ENCODE assay signal across 3 cellular contexts in the genomic region with DNA sequence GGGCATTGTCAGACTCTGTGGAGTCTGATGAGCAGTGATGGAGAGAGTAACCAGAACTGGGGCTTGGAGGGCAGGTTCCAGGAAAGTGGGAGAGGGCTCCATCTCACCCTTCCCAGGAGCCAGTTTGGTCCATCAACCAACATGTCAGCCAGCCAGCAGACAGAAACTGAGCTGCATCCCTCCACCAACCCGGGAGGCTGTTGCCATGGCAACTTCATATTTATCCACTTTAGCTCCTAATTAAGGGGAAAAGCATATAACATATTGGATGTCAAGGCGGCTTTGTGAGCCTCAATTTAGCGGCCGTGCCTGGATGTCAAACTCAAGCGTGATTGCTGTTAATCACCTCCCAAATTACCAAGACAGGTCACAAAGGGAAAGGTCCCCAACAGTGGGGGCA.
TF ChIP-seq lines count a peak whose summit lies in the region.

No MANE protein-coding gene starts in this region.

TF ChIP-seq in SK-N-SH, 30 proteins besides CTCF, POLR2A, EP300 and RAD21:
- TF ChIP-seq, protein P1, sequence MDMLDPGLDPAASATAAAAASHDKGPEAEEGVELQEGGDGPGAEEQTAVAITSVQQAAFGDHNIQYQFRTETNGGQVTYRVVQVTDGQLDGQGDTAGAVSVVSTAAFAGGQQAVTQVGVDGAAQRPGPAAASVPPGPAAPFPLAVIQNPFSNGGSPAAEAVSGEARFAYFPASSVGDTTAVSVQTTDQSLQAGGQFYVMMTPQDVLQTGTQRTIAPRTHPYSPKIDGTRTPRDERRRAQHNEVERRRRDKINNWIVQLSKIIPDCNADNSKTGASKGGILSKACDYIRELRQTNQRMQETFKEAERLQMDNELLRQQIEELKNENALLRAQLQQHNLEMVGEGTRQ (IDR thresholded peaks at IDR 0.05; ENCODE audit: borderline replicate concordance, low read depth, low read length), result no peak
- TF ChIP-seq EZH2phosphoT487 (IDR thresholded peaks at IDR 0.05; ENCODE audit: borderline replicate concordance, low read depth) (no peak), TAF1 (IDR thresholded peaks at IDR 0.05; ENCODE audit: borderline replicate concordance, low read depth, low read length) (no peak), CHD2 (IDR thresholded peaks at IDR 0.05; ENCODE audit: low read length, partially characterized antibody) (no peak), SIN3A (IDR thresholded peaks at IDR 0.05; ENCODE audit: borderline replicate concordance, low read depth, low read length) (no peak), JUND (IDR thresholded peaks at IDR 0.05) (no peak), MXI1 (IDR thresholded peaks at IDR 0.05; ENCODE audit: low read depth, low read length) (no peak), SMC3 (IDR thresholded peaks at IDR 0.05; ENCODE audit: low read depth, low read length) (no peak), MEF2A (IDR thresholded peaks at IDR 0.05; ENCODE audit: borderline replicate concordance, low read depth) (no peak), GABPA (IDR thresholded peaks at IDR 0.05; ENCODE audit: low read depth) (no peak), POLR2AphosphoS5 (IDR thresholded peaks at IDR 0.05; ENCODE audit: low read depth, low read length) (no peak), ELF1 (IDR thresholded peaks at IDR 0.05) (no peak), FOXM1 (IDR thresholded peaks at IDR 0.05; ENCODE audit: low read depth) (no peak), TEAD4 (IDR thresholded peaks at IDR 0.05; ENCODE audit: borderline replicate concordance, insufficient read depth) (no peak), GATA2 (CRISPR knock-in tag; IDR thresholded peaks at IDR 0.05) (no peak), TCF12 (IDR thresholded peaks at IDR 0.05) (no peak)
- TF ChIP-seq, protein P2, sequence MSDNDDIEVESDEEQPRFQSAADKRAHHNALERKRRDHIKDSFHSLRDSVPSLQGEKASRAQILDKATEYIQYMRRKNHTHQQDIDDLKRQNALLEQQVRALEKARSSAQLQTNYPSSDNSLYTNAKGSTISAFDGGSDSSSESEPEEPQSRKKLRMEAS (IDR thresholded peaks at IDR 0.05; ENCODE audit: low read depth), result no peak
- TF ChIP-seq, protein P3, sequence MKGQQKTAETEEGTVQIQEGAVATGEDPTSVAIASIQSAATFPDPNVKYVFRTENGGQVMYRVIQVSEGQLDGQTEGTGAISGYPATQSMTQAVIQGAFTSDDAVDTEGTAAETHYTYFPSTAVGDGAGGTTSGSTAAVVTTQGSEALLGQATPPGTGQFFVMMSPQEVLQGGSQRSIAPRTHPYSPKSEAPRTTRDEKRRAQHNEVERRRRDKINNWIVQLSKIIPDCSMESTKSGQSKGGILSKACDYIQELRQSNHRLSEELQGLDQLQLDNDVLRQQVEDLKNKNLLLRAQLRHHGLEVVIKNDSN (IDR thresholded peaks at IDR 0.05; ENCODE audit: borderline replicate concordance, low read depth), result no peak
- TF ChIP-seq, protein P4, sequence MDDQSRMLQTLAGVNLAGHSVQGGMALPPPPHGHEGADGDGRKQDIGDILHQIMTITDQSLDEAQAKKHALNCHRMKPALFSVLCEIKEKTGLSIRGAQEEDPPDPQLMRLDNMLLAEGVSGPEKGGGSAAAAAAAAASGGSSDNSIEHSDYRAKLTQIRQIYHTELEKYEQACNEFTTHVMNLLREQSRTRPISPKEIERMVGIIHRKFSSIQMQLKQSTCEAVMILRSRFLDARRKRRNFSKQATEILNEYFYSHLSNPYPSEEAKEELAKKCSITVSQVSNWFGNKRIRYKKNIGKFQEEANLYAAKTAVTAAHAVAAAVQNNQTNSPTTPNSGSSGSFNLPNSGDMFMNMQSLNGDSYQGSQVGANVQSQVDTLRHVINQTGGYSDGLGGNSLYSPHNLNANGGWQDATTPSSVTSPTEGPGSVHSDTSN (IDR thresholded peaks at IDR 0.05), result no peak

TF ChIP-seq in SK-N-SH treated with all-trans-retinoic acid at 6 μM for 48 hours, 23 proteins besides CTCF, POLR2A, EP300 and RAD21:
- TF ChIP-seq OSR1 (CRISPR knock-in tag; IDR thresholded peaks at IDR 0.05) (no peak), SNAI2 (CRISPR knock-in tag; IDR thresholded peaks at IDR 0.05) (no peak), ARNTL (CRISPR knock-in tag; IDR thresholded peaks at IDR 0.05; ENCODE audit: borderline replicate concordance, low read depth) (no peak), CSDC2 (CRISPR knock-in tag; IDR thresholded peaks at IDR 0.05) (no peak), ZC3H10 (CRISPR knock-in tag; IDR thresholded peaks at IDR 0.05) (no peak), ZNF565 (CRISPR knock-in tag; conservative IDR thresholded peaks at IDR 0.05; ENCODE audit: low read depth) (no peak), ISL1 (CRISPR knock-in tag; IDR thresholded peaks at IDR 0.05) (no peak), ZFP30 (CRISPR knock-in tag; IDR thresholded peaks at IDR 0.05) (no peak)
- TF ChIP-seq, protein P5, sequence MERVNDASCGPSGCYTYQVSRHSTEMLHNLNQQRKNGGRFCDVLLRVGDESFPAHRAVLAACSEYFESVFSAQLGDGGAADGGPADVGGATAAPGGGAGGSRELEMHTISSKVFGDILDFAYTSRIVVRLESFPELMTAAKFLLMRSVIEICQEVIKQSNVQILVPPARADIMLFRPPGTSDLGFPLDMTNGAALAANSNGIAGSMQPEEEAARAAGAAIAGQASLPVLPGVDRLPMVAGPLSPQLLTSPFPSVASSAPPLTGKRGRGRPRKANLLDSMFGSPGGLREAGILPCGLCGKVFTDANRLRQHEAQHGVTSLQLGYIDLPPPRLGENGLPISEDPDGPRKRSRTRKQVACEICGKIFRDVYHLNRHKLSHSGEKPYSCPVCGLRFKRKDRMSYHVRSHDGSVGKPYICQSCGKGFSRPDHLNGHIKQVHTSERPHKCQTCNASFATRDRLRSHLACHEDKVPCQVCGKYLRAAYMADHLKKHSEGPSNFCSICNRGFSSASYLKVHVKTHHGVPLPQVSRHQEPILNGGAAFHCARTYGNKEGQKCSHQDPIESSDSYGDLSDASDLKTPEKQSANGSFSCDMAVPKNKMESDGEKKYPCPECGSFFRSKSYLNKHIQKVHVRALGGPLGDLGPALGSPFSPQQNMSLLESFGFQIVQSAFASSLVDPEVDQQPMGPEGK (CRISPR knock-in tag; IDR thresholded peaks at IDR 0.05; ENCODE audit: borderline replicate concordance), result no peak

TF ChIP-seq in K562, 482 proteins besides CTCF, POLR2A, EP300 and RAD21:
- TF ChIP-seq ZFP36 (IDR thresholded peaks at IDR 0.05; ENCODE audit: low read depth, low read length, partially characterized antibody), result no peak
- TF ChIP-seq RFX1 (IDR thresholded peaks at IDR 0.05), result peak; percentile 78
- TF ChIP-seq, protein P6, sequence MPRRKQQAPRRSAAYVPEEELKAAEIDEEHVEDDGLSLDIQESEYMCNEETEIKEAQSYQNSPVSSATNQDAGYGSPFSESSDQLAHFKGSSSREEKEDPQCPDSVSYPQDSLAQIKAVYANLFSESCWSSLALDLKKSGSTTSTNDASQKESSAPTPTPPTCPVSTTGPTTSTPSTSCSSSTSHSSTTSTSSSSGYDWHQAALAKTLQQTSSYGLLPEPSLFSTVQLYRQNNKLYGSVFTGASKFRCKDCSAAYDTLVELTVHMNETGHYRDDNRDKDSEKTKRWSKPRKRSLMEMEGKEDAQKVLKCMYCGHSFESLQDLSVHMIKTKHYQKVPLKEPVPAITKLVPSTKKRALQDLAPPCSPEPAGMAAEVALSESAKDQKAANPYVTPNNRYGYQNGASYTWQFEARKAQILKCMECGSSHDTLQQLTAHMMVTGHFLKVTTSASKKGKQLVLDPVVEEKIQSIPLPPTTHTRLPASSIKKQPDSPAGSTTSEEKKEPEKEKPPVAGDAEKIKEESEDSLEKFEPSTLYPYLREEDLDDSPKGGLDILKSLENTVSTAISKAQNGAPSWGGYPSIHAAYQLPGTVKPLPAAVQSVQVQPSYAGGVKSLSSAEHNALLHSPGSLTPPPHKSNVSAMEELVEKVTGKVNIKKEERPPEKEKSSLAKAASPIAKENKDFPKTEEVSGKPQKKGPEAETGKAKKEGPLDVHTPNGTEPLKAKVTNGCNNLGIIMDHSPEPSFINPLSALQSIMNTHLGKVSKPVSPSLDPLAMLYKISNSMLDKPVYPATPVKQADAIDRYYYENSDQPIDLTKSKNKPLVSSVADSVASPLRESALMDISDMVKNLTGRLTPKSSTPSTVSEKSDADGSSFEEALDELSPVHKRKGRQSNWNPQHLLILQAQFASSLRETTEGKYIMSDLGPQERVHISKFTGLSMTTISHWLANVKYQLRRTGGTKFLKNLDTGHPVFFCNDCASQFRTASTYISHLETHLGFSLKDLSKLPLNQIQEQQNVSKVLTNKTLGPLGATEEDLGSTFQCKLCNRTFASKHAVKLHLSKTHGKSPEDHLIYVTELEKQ (CRISPR knock-in tag; IDR thresholded peaks at IDR 0.05), result no peak
- TF ChIP-seq ZNF584 (CRISPR knock-in tag; IDR thresholded peaks at IDR 0.05; ENCODE audit: low read depth), result no peak
- no peak for TF ChIP-seq MCM3 (IDR thresholded peaks at IDR 0.05)
